Comparison of ENCODE assay signal across 15 cellular contexts in the genomic region with DNA sequence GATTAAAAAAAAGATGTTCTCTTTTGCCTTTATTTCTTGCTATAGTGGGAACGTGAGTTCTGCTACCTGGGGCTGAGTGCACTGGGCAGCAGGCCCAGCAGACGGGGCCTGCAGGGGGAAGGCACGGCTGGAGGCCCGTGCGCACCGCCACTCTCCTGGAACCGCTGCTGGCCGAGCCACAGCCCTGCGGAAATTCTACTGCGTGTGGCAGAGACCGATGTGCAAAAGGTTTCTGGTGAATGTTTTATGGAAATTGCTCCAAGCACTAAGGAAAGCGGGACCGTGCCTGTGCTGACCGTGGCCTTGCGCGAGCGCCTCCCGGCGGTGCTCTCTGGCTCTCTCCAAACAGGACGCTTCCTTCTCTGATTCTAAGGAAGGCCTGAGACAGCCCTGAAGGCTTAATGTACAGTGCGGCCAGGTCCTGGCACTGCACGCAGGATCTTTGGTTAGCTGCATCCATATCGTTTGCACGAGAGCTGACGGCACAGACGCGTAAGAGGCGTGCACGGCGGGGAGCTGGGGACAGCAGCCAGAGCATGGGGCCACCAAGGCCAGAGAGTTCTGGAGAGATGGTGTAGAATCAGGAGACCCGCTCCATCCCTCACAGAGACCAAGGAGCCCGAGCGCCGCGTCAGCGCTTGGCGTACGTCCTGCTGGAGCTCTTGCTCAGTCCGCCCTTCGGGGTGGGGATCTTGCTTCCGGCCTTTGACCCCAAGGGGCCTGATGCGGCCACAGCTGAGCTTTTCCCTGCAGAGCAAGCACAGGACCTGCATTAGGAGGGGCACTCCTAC. TPM values are rescaled to one million over a fixed set of nuclear protein-coding genes. Genes with fewer than 3 reads are reported as not detected.
A peak's percentile ranks its signal among the peaks of the same experiment; 100 is the strongest.
DNase-seq lines count a peak whose midpoint lies in the region; ATAC-seq, FAIRE-seq and TF ChIP-seq lines count a peak whose summit lies in the region.
"Had no signal": no experiment of that assay in that cellular context is flagged by ENCODE, and none has a peak within 500 bp of the region (broad histone marks: within the 10 kb centered on the region; RNA-seq: fewer than 3 reads in every experiment).

No MANE protein-coding gene starts in this region.

- no peak overlapping the region for H2AFZ ChIP-seq in endothelial cell of umbilical vein (ENCODE audit: low read depth, low read length)
- no peak overlapping the region for H2AFZ ChIP-seq in osteoblast (ENCODE audit: low read length)

- H3K4me3 ChIP-seq in endothelial cell of umbilical vein (replicated peaks in 1 of 3; ENCODE audit: insufficient read depth in 1 of 3, low read depth in 1 of 3, low read length in 3 of 3) (no peak overlapping the region), lower lobe of right lung (no peak overlapping the region), osteoblast (ENCODE audit: insufficient read depth, low read length) (no peak overlapping the region)

- BruUV-seq in endothelial cell of umbilical vein (replicated peaks; lab: Mats Ljungman, UMichigan): TSS peak; percentile 22

- no peaks in the 10 kb centered on the region for H3K4me1 ChIP-seq in endothelial cell of umbilical vein (ENCODE audit: control insufficient read depth, extremely low read depth, insufficient read depth, low read length)
- H3K4me1 ChIP-seq in lower lobe of right lung: no peaks in the 10 kb centered on the region
- no peaks in the 10 kb centered on the region for H3K4me1 ChIP-seq in osteoblast (ENCODE audit: insufficient read depth, low read length)
- H3K4me1 ChIP-seq: Caco-2 had no signal

- H3K79me2 ChIP-seq in endothelial cell of umbilical vein (ENCODE audit: control insufficient read depth, insufficient read depth, low read length) (no peaks in the 10 kb centered on the region), osteoblast (ENCODE audit: insufficient read depth, low read length) (no peaks in the 10 kb centered on the region)

- peaks cover 0 to 3% of the 10 kb centered on the region in 2 experiments for H3K36me3 ChIP-seq in endothelial cell of umbilical vein (ENCODE audit: control insufficient read depth in 2 of 2, extremely low read depth in 1 of 2, insufficient read depth in 2 of 2, low read length in 2 of 2)
- H3K36me3 ChIP-seq in lower lobe of right lung: peaks cover 40% of the 10 kb centered on the region
- H3K36me3 ChIP-seq in osteoblast (ENCODE audit: insufficient read depth, low read length): peaks cover 14% of the 10 kb centered on the region

- H3K27ac ChIP-seq in endothelial cell of umbilical vein (ENCODE audit: insufficient read depth, low read depth, low read length) (no peak overlapping the region), lower lobe of right lung (no peak overlapping the region), osteoblast (ENCODE audit: low read depth, low read length) (no peak overlapping the region), RWPE1 (no peak overlapping the region)

- H3K4me2 ChIP-seq in endothelial cell of umbilical vein (ENCODE audit: insufficient read depth, low read length) (no peak overlapping the region), osteoblast (ENCODE audit: insufficient read depth, low read length) (no peak overlapping the region)

- CTCF ChIA-PET in endothelial cell of umbilical vein (lab: Charles Lee): no interaction called here
- CTCF ChIA-PET in RWPE1 (lab: Yijun Ruan, JAX): no interaction called here

- ATAC-seq in lower lobe of right lung: no peak
- ATAC-seq in HG02763 (IDR thresholded peaks at IDR 0.05; ENCODE audit: unreplicated experiment): no peak
- ATAC-seq in HG03439 (IDR thresholded peaks at IDR 0.05; ENCODE audit: unreplicated experiment): no peak

- POLR2A ChIA-PET in endothelial cell of umbilical vein (lab: Charles Lee) (no interaction called here), RWPE1 (lab: Yijun Ruan, JAX; ENCODE audit: low non-redundant PET) (no interaction called here)

- dilution Hi-C loops in endothelial cell of umbilical vein (cut with MboI; ENCODE audit: extremely low pct_ligation_motif_present, low sequenced_read_pairs): no loop called here

- no peak for TF ChIP-seq POLR2A in endothelial cell of umbilical vein (IDR thresholded peaks at IDR 0.05; ENCODE audit: low read depth, low read length)

- no peak for FAIRE-seq in endothelial cell of umbilical vein (lab: Jason Lieb, UNC)
- FAIRE-seq: H1 had no signal

- H3K27me3 ChIP-seq in endothelial cell of umbilical vein (ENCODE audit: control insufficient read depth in 2 of 2, insufficient read depth in 2 of 2, low read length in 2 of 2) (no peaks in the 10 kb centered on the region), lower lobe of right lung (ENCODE audit: low read depth) (no peaks in the 10 kb centered on the region), osteoblast (ENCODE audit: insufficient read depth, low read length) (no peaks in the 10 kb centered on the region)

- no peaks in the 10 kb centered on the region for H4K20me1 ChIP-seq in endothelial cell of umbilical vein (replicated peaks; ENCODE audit: control insufficient read depth, extremely low read depth, insufficient read depth, low read length)
- H4K20me1 ChIP-seq in osteoblast (ENCODE audit: insufficient read depth, low read length): no peaks in the 10 kb centered on the region

- DNase-seq in endothelial cell of umbilical vein (ENCODE audit: low read depth, low spot score) (no peak), lower lobe of right lung (peak; percentile 33), osteoblast (ENCODE audit: insufficient read length, low spot score, missing footprints) (peak; percentile 52), RWPE1 (ENCODE audit: low spot score) (no peak), RPMI8226 (no peak)
- DNase-seq: Caco-2; CD8-positive, alpha-beta memory T cell; DMS53; HCEC 1CT; HFFc6; IMR-90 had no signal

- intact Hi-C loops in endothelial cell of umbilical vein (cut with micrococcal nuclease): no loop called here
- intact Hi-C loops in lower lobe of right lung (cut with DNase I): no loop called here

- H3K9me1 ChIP-seq in endothelial cell of umbilical vein (replicated peaks; ENCODE audit: control insufficient read depth, extremely low read depth, insufficient read depth, low read length): no peaks in the 10 kb centered on the region

- no peak overlapping the region for H3K9ac ChIP-seq in endothelial cell of umbilical vein (replicated peaks; ENCODE audit: extremely low read depth, insufficient read depth, low read length)

- TF ChIP-seq CTCF in endothelial cell of umbilical vein (IDR thresholded peaks at IDR 0.05; ENCODE audit: extremely low read depth in 1 of 2, insufficient read depth in 1 of 2, low read depth in 1 of 2, low read length in 2 of 2) (no peak), lower lobe of right lung (IDR thresholded peaks at IDR 0.05) (no peak), osteoblast (IDR thresholded peaks at IDR 0.05; ENCODE audit: extremely low read depth, low read depth, low read length) (no peak), RWPE1 (conservative IDR thresholded peaks at IDR 0.05; ENCODE audit: low read depth) (no peak)

- no peaks in the 10 kb centered on the region for H3K9me3 ChIP-seq in endothelial cell of umbilical vein (replicated peaks; ENCODE audit: control insufficient read depth, insufficient read depth, low read length)
- H3K9me3 ChIP-seq in lower lobe of right lung: no peaks in the 10 kb centered on the region
- no peaks in the 10 kb centered on the region for H3K9me3 ChIP-seq in osteoblast (ENCODE audit: low read depth, low read length)
- H3K9me3 ChIP-seq: Caco-2 had no signal

RNA-seq across cellular contexts. Expression of a gene that starts 18.7 kb away (rescaled TPM):
- total RNA-seq in endothelial cell of umbilical vein (41.2 and 42.5 TPM in 2 replicates), lower lobe of right lung (34.4 TPM), osteoblast (24.5 and 30.0 TPM in 2 replicates)
- polyA plus RNA-seq in endothelial cell of umbilical vein: 22.1 and 23.7 TPM in 2 replicates
- 17.2 and 20.3 TPM in 2 replicates for polyA plus RNA-seq in endothelial cell of umbilical vein (2011; cell fraction: cytosol; rRNA removed)
- 39.0 and 46.8 TPM in 2 replicates for polyA plus RNA-seq in endothelial cell of umbilical vein (2011; cell fraction: nucleus; rRNA removed)
- 27.9 and 28.4 TPM in 2 replicates for polyA plus RNA-seq in endothelial cell of umbilical vein (2012)
- polyA minus RNA-seq in endothelial cell of umbilical vein: 10.1 and 13.6 TPM in 2 replicates
- polyA minus RNA-seq in endothelial cell of umbilical vein (2011; cell fraction: cytosol; rRNA and poly(A)+ RNA removed): 14.7 TPM
- 8.2 and 10.5 TPM in 2 replicates for polyA minus RNA-seq in endothelial cell of umbilical vein (2011; cell fraction: nucleus; rRNA and poly(A)+ RNA removed)

RNA-seq across cellular contexts. Expression of a gene that starts 42.0 kb away (rescaled TPM):
- total RNA-seq in endothelial cell of umbilical vein (41.8 and 43.0 TPM in 2 replicates), lower lobe of right lung (53.9 TPM), osteoblast (21.5 and 21.7 TPM in 2 replicates)
- 12.4 and 16.3 TPM in 2 replicates for polyA plus RNA-seq in endothelial cell of umbilical vein
- polyA plus RNA-seq in endothelial cell of umbilical vein (2011; cell fraction: cytosol; rRNA removed): 19.5 and 21.5 TPM in 2 replicates
- polyA plus RNA-seq in endothelial cell of umbilical vein (2011; cell fraction: nucleus; rRNA removed): 38.2 and 46.2 TPM in 2 replicates
- polyA plus RNA-seq in endothelial cell of umbilical vein (2012): 31.4 and 33.5 TPM in 2 replicates
- polyA minus RNA-seq in endothelial cell of umbilical vein: 34.8 and 65.9 TPM in 2 replicates
- 12.7 TPM for polyA minus RNA-seq in endothelial cell of umbilical vein (2011; cell fraction: cytosol; rRNA and poly(A)+ RNA removed)
- 20.1 and 30.9 TPM in 2 replicates for polyA minus RNA-seq in endothelial cell of umbilical vein (2011; cell fraction: nucleus; rRNA and poly(A)+ RNA removed)

RNA-seq across cellular contexts. Expression of a gene that starts 42.3 kb away (rescaled TPM):
- total RNA-seq in endothelial cell of umbilical vein (10.6 and 11.7 TPM in 2 replicates), lower lobe of right lung (10.6 TPM), osteoblast (5.1 and 8.3 TPM in 2 replicates)
- polyA plus RNA-seq in endothelial cell of umbilical vein: 9.4 and 11.8 TPM in 2 replicates
- 6.4 and 7.6 TPM in 2 replicates for polyA plus RNA-seq in endothelial cell of umbilical vein (2011; cell fraction: cytosol; rRNA removed)
- 13.8 and 14.8 TPM in 2 replicates for polyA plus RNA-seq in endothelial cell of umbilical vein (2011; cell fraction: nucleus; rRNA removed)
- polyA plus RNA-seq in endothelial cell of umbilical vein (2012): 5.5 and 8.4 TPM in 2 replicates
- polyA minus RNA-seq in endothelial cell of umbilical vein: 6.4 and 11.4 TPM in 2 replicates
- 4.5 TPM for polyA minus RNA-seq in endothelial cell of umbilical vein (2011; cell fraction: cytosol; rRNA and poly(A)+ RNA removed)
- 5.3 and 10.0 TPM in 2 replicates for polyA minus RNA-seq in endothelial cell of umbilical vein (2011; cell fraction: nucleus; rRNA and poly(A)+ RNA removed)

RNA-seq across cellular contexts. Expression of a gene that starts 42.4 kb away (rescaled TPM):
- 1.2 and 2.9 TPM in 2 replicates for total RNA-seq in endothelial cell of umbilical vein
- polyA plus RNA-seq in endothelial cell of umbilical vein: 1.4 and 5.1 TPM in 2 replicates
- polyA plus RNA-seq in endothelial cell of umbilical vein (2011; cell fraction: cytosol; rRNA removed): 0.80 and 2.6 TPM in 2 replicates
- not detected in 2 replicates for polyA plus RNA-seq in endothelial cell of umbilical vein (2011; cell fraction: nucleus; rRNA removed)
- polyA plus RNA-seq in endothelial cell of umbilical vein (2012): 0.56 and 1.1 TPM in 2 replicates
- 1.2 and 2.3 TPM in 2 replicates for polyA minus RNA-seq in endothelial cell of umbilical vein
- polyA minus RNA-seq in endothelial cell of umbilical vein (2011; cell fraction: cytosol; rRNA and poly(A)+ RNA removed): not detected
- 1.9 TPM in 1 of 2 replicates, not detected in the other for polyA minus RNA-seq in endothelial cell of umbilical vein (2011; cell fraction: nucleus; rRNA and poly(A)+ RNA removed)
- 8.5 TPM for total RNA-seq in lower lobe of right lung
- total RNA-seq in osteoblast: not detected in 2 replicates
- total RNA-seq: HT-29 had no signal

Comparison
In these comparisons a context has a peak if more than half of its experiments do, and no peak if none do; other contexts are left out.
1. DNase-seq: peak in lower lobe of right lung (single experiment) and osteoblast (single experiment); none in endothelial cell of umbilical vein (single experiment), RWPE1 (single experiment) and RPMI8226 (single experiment).